In genomic region chr2:128304330-128304714, GRCh38 we compare ENCODE assay signal across 15 cellular contexts. TPM values are rescaled to one million over a fixed set of nuclear protein-coding genes. Genes with fewer than 3 reads are reported as not detected.
DNase-seq lines count a peak whose midpoint lies in the region; ATAC-seq and TF ChIP-seq lines count a peak whose summit lies in the region.
"Had no signal": no experiment of that assay in that cellular context is flagged by ENCODE, and none has a peak within 500 bp of the region (broad histone marks: within the 10 kb centered on the region; RNA-seq: fewer than 3 reads in every experiment).

No MANE protein-coding gene starts in this region.

- intact Hi-C loops in heart right ventricle (cut with DNase I) (loop anchor here in 4 of 10 donors (10.0 kb wide), 2 partner anchors 70 to 130 kb away; no protein-coding TSS in a partner anchor), Right ventricle myocardium superior (cut with DNase I) (loop anchor here (10.0 kb wide), 1 partner anchor 130 kb away; no protein-coding TSS in a partner anchor), aorta (cut with DNase I) (no loop called here)

- ATAC-seq in heart right ventricle = peak in 1 of 8 donors; percentile 2
- no peak for ATAC-seq in Right ventricle myocardium superior (ENCODE audit: poor library complexity)
- no peak for ATAC-seq in aorta (ENCODE audit: low FRiP score)
- ATAC-seq: natural killer cell had no signal

- no peak overlapping the region for H3K4me3 Mint-ChIP-seq in osteocyte (ENCODE audit: unreplicated experiment)
- H3K4me3 Mint-ChIP-seq: natural killer cell had no signal

- TF ChIP-seq CTCF in heart right ventricle (IDR thresholded peaks at IDR 0.05) (no peak), osteocyte (IDR thresholded peaks at IDR 0.05) (no peak)

- 81 to 88% methylated on average over 5 of the region's 5 CpGs for WGBS in heart right ventricle, 2 donors
- 72 to 81% methylated on average over 5 of the region's 5 CpGs for WGBS in esophagus, 2 donors
- 91 to 92% methylated on average over 5 of the region's 5 CpGs for WGBS in aorta, 2 donors

- H3K36me3 Mint-ChIP-seq in osteocyte (ENCODE audit: unreplicated experiment) = no peaks in the 10 kb centered on the region
- H3K36me3 Mint-ChIP-seq: natural killer cell had no signal

- peaks cover 85% of the 10 kb centered on the region for H3K4me1 Mint-ChIP-seq in osteocyte (ENCODE audit: unreplicated experiment)

- H3K4me1 ChIP-seq in heart right ventricle = peaks cover 28 to 55% (median 47%) of the 10 kb centered on the region in 9 donors
- peaks cover 26 to 88% of the 10 kb centered on the region in 2 donors for H3K4me1 ChIP-seq in esophagus (ENCODE audit: control insufficient read depth in 2 of 2, insufficient read depth in 2 of 2, low read length in 1 of 2)
- no peaks in the 10 kb centered on the region for H3K4me1 ChIP-seq in aorta (ENCODE audit: control insufficient read depth in 1 of 2, insufficient read depth in 2 of 2, low read length in 2 of 2)

- no peaks in the 10 kb centered on the region for H3K27me3 Mint-ChIP-seq in osteocyte (ENCODE audit: unreplicated experiment)

- peak overlapping the region in 6 of 10 donors; percentile 0 to 84 (median 60) for H3K27ac ChIP-seq in heart right ventricle
- peak overlapping the region; percentile 89 to 90 for H3K27ac ChIP-seq in esophagus (ENCODE audit: low read depth in 2 of 2, low read length in 1 of 2)
- H3K27ac ChIP-seq in aorta (ENCODE audit: low read depth in 1 of 2, low read length in 2 of 2) = no peak overlapping the region
- H3K27ac ChIP-seq: KMS-11 had no signal

- peak overlapping the region; percentile 56 for H3K27ac Mint-ChIP-seq in osteocyte (ENCODE audit: unreplicated experiment)
- H3K27ac Mint-ChIP-seq: natural killer cell had no signal

- H3K4me3 ChIP-seq in heart right ventricle (no peak overlapping the region), esophagus (ENCODE audit: low read depth in 1 of 2, low read length in 2 of 2) (no peak overlapping the region), aorta (ENCODE audit: low read length in 2 of 2) (no peak overlapping the region)
- H3K4me3 ChIP-seq: left lung had no signal

- H3K27me3 ChIP-seq in heart right ventricle (no peaks in the 10 kb centered on the region), esophagus (ENCODE audit: control insufficient read depth in 1 of 2, insufficient read depth in 2 of 2, low read length in 2 of 2) (no peaks in the 10 kb centered on the region), aorta (ENCODE audit: control insufficient read depth in 1 of 2, insufficient read depth in 2 of 2, low read length in 1 of 2) (no peaks in the 10 kb centered on the region)
- H3K27me3 ChIP-seq: left lung had no signal

- H3K9me3 Mint-ChIP-seq in osteocyte (ENCODE audit: unreplicated experiment) = no peaks in the 10 kb centered on the region
- H3K9me3 Mint-ChIP-seq: natural killer cell had no signal

- DNase-seq in heart right ventricle (no peak), Right ventricle myocardium superior (no peak), osteocyte (ENCODE audit: extremely low spot score, unreplicated experiment) (no peak), aorta (peak; percentile 26 to 68), DMS153 (lab: John Stamatoyannopoulos, UW) (no peak)
- no peak for DNase-seq in activated naive CD4-positive, alpha-beta T cell (lab: John Stamatoyannopoulos, UW)
- no peak for DNase-seq in central memory CD4-positive, alpha-beta T cell
- DNase-seq: 8988T; activated CD4-positive, alpha-beta T cell treated with anti-CD3 and anti-CD28 coated beads, Interleukin-2, amount 50 U/mL, for 48 hours; activated T-cell treated with anti-CD3 and anti-CD28 coated beads, Interleukin-2, amount 50 U/mL, for 48 hours; cortex of kidney; natural killer cell had no signal

- H3K9me3 ChIP-seq in heart right ventricle = no peaks in the 10 kb centered on the region
- H3K9me3 ChIP-seq in esophagus (ENCODE audit: control insufficient read depth in 2 of 2, insufficient read depth in 1 of 2, low read depth in 1 of 2, low read length in 1 of 2) = no peaks in the 10 kb centered on the region
- no peaks in the 10 kb centered on the region for H3K9me3 ChIP-seq in aorta (ENCODE audit: control insufficient read depth, low read length)
- H3K9me3 ChIP-seq: left lung had no signal

- H3K36me3 ChIP-seq in heart right ventricle (no peaks in the 10 kb centered on the region), esophagus (ENCODE audit: control insufficient read depth in 2 of 2, insufficient read depth in 2 of 2, low read length in 1 of 2) (peaks cover 0 to 5% of the 10 kb centered on the region in 2 donors), aorta (ENCODE audit: control insufficient read depth in 1 of 2, insufficient read depth in 2 of 2, low read length in 1 of 2) (no peaks in the 10 kb centered on the region)
- H3K36me3 ChIP-seq: left lung had no signal

RNA-seq across cellular contexts. Expression of gene HS6ST1, which starts 14.3 kb away (rescaled TPM):
- total RNA-seq in heart right ventricle = 10 to 100 TPM; 14.6 to 51.6 (median 19.0) TPM
- polyA plus RNA-seq in heart right ventricle = 10 to 100 TPM; 10.5 to 13.6 TPM
- 35.1 TPM for total RNA-seq in Right ventricle myocardium superior
- polyA plus RNA-seq in esophagus = 10 to 100 TPM; 23.1 to 29.9 TPM
- 42.6 and 43.0 TPM in 2 replicates for total RNA-seq in osteocyte
- 10 to 100 TPM; 14.7 to 17.4 TPM for total RNA-seq in aorta
- polyA plus RNA-seq in aorta = 1 to 10 TPM; 3.0 to 3.1 TPM

Comparison
In these comparisons a context has a peak if more than half of its experiments do, and no peak if none do; other contexts are left out.
1. DNase-seq: peak in aorta (2 of 2); none in heart right ventricle (0 of 2), Right ventricle myocardium superior (single experiment), osteocyte (single experiment), DMS153 (single experiment), activated naive CD4-positive, alpha-beta T cell (0 of 4) and central memory CD4-positive, alpha-beta T cell (single experiment).
2. H3K27ac ChIP-seq: peak in heart right ventricle (6 of 10) and esophagus (2 of 2); none in aorta (0 of 2).